Comparison of ENCODE assay signal across 8 cellular contexts in genomic region chr7:4642468-4643203, GRCh38. TPM values are rescaled to one million over a fixed set of nuclear protein-coding genes. Genes with fewer than 3 reads are reported as not detected.
DNase-seq lines count a peak whose midpoint lies in the region; ATAC-seq, FAIRE-seq and TF ChIP-seq lines count a peak whose summit lies in the region.

No MANE protein-coding gene starts in this region.

- H4K91ac ChIP-seq in H1 (replicated peaks; ENCODE audit: insufficient read length, low read length): no peak overlapping the region

- CTCF ChIA-PET in H1 (lab: Charles Lee; ENCODE audit: partially characterized antibody): interaction anchor here (1.0 kb wide), 2 partner anchors 31 to 58 kb away, joined by 3 read pairs; no protein-coding TSS in a partner anchor

- H3K9me3 ChIP-seq in ES-I3 (ENCODE audit: control insufficient read depth, insufficient read depth, low read length) (no peaks in the 10 kb centered on the region), NT2/D1 (ENCODE audit: insufficient read depth, low read length) (peaks cover 7% of the 10 kb centered on the region; the same call in 1 of the 2 replicates), H1 (ENCODE audit: insufficient read depth in 2 of 2, low read depth in 1 of 2, low read length in 1 of 2) (peaks cover 7 to 36% of the 10 kb centered on the region in 2 experiments; a peak in 3 of 4 replicates), neutrophil (no peaks in the 10 kb centered on the region)

- H3K27me3 ChIP-seq in NT2/D1 (ENCODE audit: insufficient read depth, insufficient read length) (no peaks in the 10 kb centered on the region), H1 (replicated peaks in 1 of 4; ENCODE audit: control insufficient read depth in 3 of 4, extremely low read depth in 1 of 4, insufficient read depth in 3 of 4, low read length in 3 of 4) (no peaks in the 10 kb centered on the region; a peak in 1 of 7 replicates), neutrophil (no peaks in the 10 kb centered on the region)

- DNase-seq in NT2/D1 (ENCODE audit: low read depth, low spot score) (no peak), H1 (ENCODE audit: low read depth in 1 of 2, low spot score in 2 of 2) (no peak), NCI-H2029 treated with DMSO at 0.1 percent for 48 hours (lab: John Stamatoyannopoulos, UW) (no peak)

- no peak for ATAC-seq in HG03342 (IDR thresholded peaks at IDR 0.05; ENCODE audit: unreplicated experiment)
- no peak for ATAC-seq in GM18907 (IDR thresholded peaks at IDR 0.05; ENCODE audit: unreplicated experiment)
- ATAC-seq in HG03432 (IDR thresholded peaks at IDR 0.05; ENCODE audit: unreplicated experiment): no peak

- H3K56ac ChIP-seq in H1 (replicated peaks; ENCODE audit: insufficient read length, low read depth, low read length): no peak overlapping the region

- H3K4me1 ChIP-seq in ES-I3 (ENCODE audit: insufficient read depth, low read length) (no peaks in the 10 kb centered on the region), NT2/D1 (ENCODE audit: insufficient read depth, insufficient read length) (no peaks in the 10 kb centered on the region), H1 (replicated peaks in 1 of 4; ENCODE audit: control insufficient read depth in 3 of 4, insufficient read depth in 4 of 4, low read length in 3 of 4) (no peaks in the 10 kb centered on the region), neutrophil (ENCODE audit: control insufficient read depth in 1 of 2, insufficient read depth in 1 of 2, low read depth in 1 of 2, low read length in 1 of 2) (peaks cover 12 to 16% of the 10 kb centered on the region in 2 experiments)

- H3K79me2 ChIP-seq in H1 (ENCODE audit: control insufficient read depth in 1 of 2, insufficient read depth in 2 of 2, low read length in 2 of 2): no peaks in the 10 kb centered on the region

- POLR2A ChIA-PET in H1 (lab: Charles Lee; ENCODE audit: partially characterized antibody): interaction anchor here (1.0 to 2.3 kb wide), 4 partner anchors 17 to 74 kb away, joined by 3 to 18 read pairs (median 3); partner anchors contain the start of gene FOXK1

- H2BK20ac ChIP-seq in H1 (ENCODE audit: low read length): no peak overlapping the region

- peaks cover 3% of the 10 kb centered on the region; the same call in 1 of the 2 replicates for H3K23me2 ChIP-seq in H1 (ENCODE audit: low read depth, low read length)

- H4K20me1 ChIP-seq in H1 (replicated peaks in 1 of 2; ENCODE audit: control insufficient read depth in 1 of 2, insufficient read depth in 2 of 2, low read length in 2 of 2): no peaks in the 10 kb centered on the region

- no peak overlapping the region for H3K4ac ChIP-seq in H1 (replicated peaks; ENCODE audit: insufficient read length, low read depth, low read length)

- no peak overlapping the region for H2BK12ac ChIP-seq in H1 (ENCODE audit: low read depth, low read length)

- no peak overlapping the region for H2AK5ac ChIP-seq in H1 (ENCODE audit: low read depth, low read length)

- H4K8ac ChIP-seq in H1 (ENCODE audit: extremely low read depth, insufficient read depth, low read length): peak overlapping the region; percentile 96

- no peak for TF ChIP-seq CTCF in H1 (IDR thresholded peaks at IDR 0.05; ENCODE audit: control extremely low read depth in 1 of 3, insufficient read depth in 1 of 3, low read depth in 1 of 3, low read length in 3 of 3)
- no peak for TF ChIP-seq CTCF in neutrophil (IDR thresholded peaks at IDR 0.05)

- FAIRE-seq in H1 (lab: Jason Lieb, UNC): no peak

- no peak overlapping the region for H2AFZ ChIP-seq in H1 (ENCODE audit: low read length)

- H3K4me2 ChIP-seq in H1 (ENCODE audit: insufficient read depth in 1 of 2, low read depth in 2 of 2, low read length in 2 of 2): peak overlapping the region; percentile 18 to 54; a peak in 3 of 4 replicates

- H3K4me3 ChIP-seq in NT2/D1 (ENCODE audit: insufficient read length, low read depth) (peak overlapping the region; percentile 73), H1 (ENCODE audit: extremely low read depth in 1 of 4, insufficient read depth in 2 of 4, low read depth in 3 of 4, low read length in 4 of 4) (peak overlapping the region in 3 of 4 experiments; percentile 24 to 59 (median 24); a peak in 5 of 8 replicates), neutrophil (ENCODE audit: low read depth in 1 of 2, low read length in 1 of 2) (peak overlapping the region; percentile 87 to 91)

- H2BK5ac ChIP-seq in H1 (ENCODE audit: low read depth, low read length): no peak overlapping the region

- no peak for TF ChIP-seq EP300 in H1 (IDR thresholded peaks at IDR 0.05; ENCODE audit: borderline replicate concordance in 1 of 2, low read depth in 2 of 2, low read length in 2 of 2)

- H3K23ac ChIP-seq in H1 (ENCODE audit: insufficient read length): no peak overlapping the region

- no peak overlapping the region for H3K27ac ChIP-seq in H1 (ENCODE audit: low read depth, low read length)
- H3K27ac ChIP-seq in neutrophil: peak overlapping the region; percentile 90

- no peak for TF ChIP-seq POLR2A in H1 (IDR thresholded peaks at IDR 0.05; ENCODE audit: control extremely low read depth in 1 of 2, low read depth in 2 of 2, low read length in 2 of 2)

- H3K9ac ChIP-seq in ES-I3 (ENCODE audit: low read depth, low read length) (peak overlapping the region; percentile 75), NT2/D1 (ENCODE audit: insufficient read length, low read depth) (peak overlapping the region; percentile 80), H1 (replicated peaks in 1 of 4; ENCODE audit: extremely low read depth in 1 of 4, low read depth in 3 of 4, low read length in 3 of 4) (no peak overlapping the region)

- no peak overlapping the region for H4K5ac ChIP-seq in H1 (ENCODE audit: insufficient read length, low read depth, low read length)

- H2BK120ac ChIP-seq in H1 (replicated peaks; ENCODE audit: low read depth, low read length): no peak overlapping the region

- WGBS in H1 (ENCODE audit: extremely low coverage in 1 of 2, insufficient coverage in 1 of 2, insufficient read length in 1 of 2, insufficient replicate concordance in 2 of 2, low coverage in 1 of 2, low lambda C conversion rate in 2 of 2, missing lambda C conversion rate in 1 of 2), 2 experiments: 81% methylated on average over 20 of the region's 20 CpGs; no CpG with 5 or more reads in 1 of the 2 experiments

- no peaks in the 10 kb centered on the region for H3K79me1 ChIP-seq in H1 (ENCODE audit: low read depth, low read length)

- TF ChIP-seq RAD21 in H1 (IDR thresholded peaks at IDR 0.05 in 1 of 2, conservative IDR thresholded peaks at IDR 0.05 in 1 of 2; ENCODE audit: low read depth in 2 of 2, low read length in 2 of 2): no peak

- no peak overlapping the region for H2BK15ac ChIP-seq in H1 (ENCODE audit: low read length)

- peak overlapping the region; percentile 24; the same call in 1 of the 2 replicates for H3K18ac ChIP-seq in H1 (ENCODE audit: extremely low read depth, low read length)

- H3K36me3 ChIP-seq in ES-I3 (ENCODE audit: insufficient read depth, low read length) (no peaks in the 10 kb centered on the region), NT2/D1 (ENCODE audit: insufficient read depth, insufficient read length, low read length) (no peaks in the 10 kb centered on the region), H1 (ENCODE audit: control insufficient read depth in 2 of 4, insufficient read depth in 4 of 4, low read length in 3 of 4) (no peaks in the 10 kb centered on the region), neutrophil (no peaks in the 10 kb centered on the region)

- H3K14ac ChIP-seq in H1 (ENCODE audit: insufficient read length): no peak overlapping the region

TF ChIP-seq in H1, 55 proteins besides CTCF, POLR2A, EP300 and RAD21 (continues in another document):
- TF ChIP-seq TAF1 (IDR thresholded peaks at IDR 0.05; ENCODE audit: low read depth, low read length) (no peak), SP2 (IDR thresholded peaks at IDR 0.05; ENCODE audit: low read length) (no peak), CTBP2 (IDR thresholded peaks at IDR 0.05; ENCODE audit: borderline replicate concordance, insufficient read depth, insufficient read length, low read length) (no peak), SIRT6 (IDR thresholded peaks at IDR 0.05; ENCODE audit: low read length) (no peak)

RNA-seq across cellular contexts. Expression of gene FOXK1, which starts 39.5 kb away (rescaled TPM):
- total RNA-seq in H1 (2021; fragmentation: NEBNext Ultra II Directional; extraction: Animal tissue kit (Norgen Biotek cat#: 25700)): 8.5 and 8.6 TPM in 2 replicates
- 2.0 and 2.5 TPM in 2 replicates for polyA plus RNA-seq in H1 (2011; rRNA removed)
- polyA plus RNA-seq in H1 (2011; cell fraction: cytosol; rRNA removed): 1.1 TPM
- 3.7 TPM for polyA plus RNA-seq in H1 (2011; cell fraction: nucleus; rRNA removed)
- 2.4 to 3.2 TPM (median 3.1 TPM) in 4 replicates for polyA plus RNA-seq in H1 (2012, experiment 1 of 2)
- polyA plus RNA-seq in H1 (2012, experiment 2 of 2): 2.7 TPM
- 2.8 TPM for polyA plus RNA-seq in H1 (2013, experiment 1 of 2)
- polyA plus RNA-seq in H1 (2013, experiment 2 of 2): 2.5 TPM
- polyA minus RNA-seq in H1 (2011; rRNA and poly(A)+ RNA removed): 2.9 and 3.8 TPM in 2 replicates
- 8.0 TPM for polyA minus RNA-seq in H1 (2011; cell fraction: cytosol; rRNA and poly(A)+ RNA removed)
- polyA minus RNA-seq in H1 (2011; cell fraction: nucleus; rRNA and poly(A)+ RNA removed): 5.4 TPM

Comparison
In these comparisons a context has a peak if more than half of its experiments do, and no peak if none do; other contexts are left out.
1. H3K9ac ChIP-seq: peak in ES-I3 (single experiment) and NT2/D1 (single experiment); none in H1 (0 of 4).
2. H3K4me3 ChIP-seq: peak in every context shown above with its lines; median percentile 89 in neutrophil; 73 in NT2/D1; 24 in H1.